Comparison of ENCODE assay signal across 8 cellular contexts in the genomic region with DNA sequence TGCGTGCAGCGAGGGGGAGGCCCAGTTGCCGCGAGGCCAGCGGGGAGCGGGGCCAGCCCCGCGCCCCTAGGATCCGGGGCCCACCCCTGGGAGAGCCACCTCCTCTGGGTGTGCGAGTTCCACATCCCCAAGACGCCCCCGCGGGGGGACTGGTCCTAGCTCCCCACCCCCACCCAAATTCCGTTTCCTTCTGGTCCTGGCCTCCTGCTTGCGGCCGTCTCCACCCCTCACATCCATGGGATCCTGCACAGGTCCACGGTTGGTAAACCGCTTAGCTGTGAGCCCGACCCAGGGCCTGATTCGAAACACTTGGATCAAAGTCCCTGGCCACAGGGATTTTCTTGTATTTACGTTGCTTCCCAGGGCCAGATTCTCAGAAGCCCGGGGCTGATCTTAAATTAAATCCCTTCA. TPM values are rescaled to one million over a fixed set of nuclear protein-coding genes. Genes with fewer than 3 reads are reported as not detected.
DNase-seq lines count a peak whose midpoint lies in the region; ATAC-seq and TF ChIP-seq lines count a peak whose summit lies in the region.

No MANE protein-coding gene starts in this region.

- peak overlapping the region; percentile 92 for H3K4me3 Mint-ChIP-seq in nephron

- TF ChIP-seq CTCF in BJ (IDR thresholded peaks at IDR 0.05; ENCODE audit: insufficient read depth, low read depth, low read length) (no peak), Panc1 (IDR thresholded peaks at IDR 0.05) (no peak), nephron (IDR thresholded peaks at IDR 0.05; ENCODE audit: unreplicated experiment in 3 of 3) (no peak)

- peak overlapping the region; percentile 97 to 99 (median 99) for H3K27ac Mint-ChIP-seq in nephron

- intact Hi-C loops in Panc1 (cut with micrococcal nuclease; ENCODE audit: unreplicated experiment) = loop anchor here (1.0 to 10.0 kb wide), 2 partner anchors 55 to 439 kb away; partner anchors contain the start of gene PLEKHG2

- H3K4me1 Mint-ChIP-seq in nephron = peaks cover 40% of the 10 kb centered on the region

- no TSS peak for BruUV-seq in Panc1 (replicated peaks; lab: Mats Ljungman, UMichigan)

- peaks cover 2% of the 10 kb centered on the region for H3K9me3 Mint-ChIP-seq in nephron

- ATAC-seq in Panc1 (peak; percentile 79), HG02970 (IDR thresholded peaks at IDR 0.05; ENCODE audit: low FRiP score, unreplicated experiment) (no peak), HG02571 (IDR thresholded peaks at IDR 0.05; ENCODE audit: unreplicated experiment) (no peak)

- H3K36me3 ChIP-seq in BJ (ENCODE audit: control insufficient read depth, insufficient read depth, low read length) = no peaks in the 10 kb centered on the region
- no peaks in the 10 kb centered on the region for H3K36me3 ChIP-seq in Panc1 (ENCODE audit: control insufficient read depth, insufficient read depth, low read length)

- no peak for DNase-seq in BJ (ENCODE audit: low read depth)
- DNase-seq in Panc1 (ENCODE audit: low read depth, low spot score) = peak; percentile 88
- peak; percentile 15 for DNase-seq in fibroblast of gingiva (ENCODE audit: low read depth)
- DNase-seq in activated CD4-positive, alpha-beta T cell treated with anti-CD3 and anti-CD28 coated beads, Interleukin-2, amount 50 U/mL, for 48 hours = no peak
- no peak for DNase-seq in cortex of kidney (lab: John Stamatoyannopoulos, UW)

- no peaks in the 10 kb centered on the region for H3K27me3 Mint-ChIP-seq in nephron (ENCODE audit: low read depth)

- CTCF ChIA-PET in BJ (lab: Yijun Ruan, JAX) (interaction anchor here (0.6 to 3.9 kb wide), 12 partner anchors 10 to 423 kb away, joined by 3 to 31 read pairs (median 4); no protein-coding TSS in a partner anchor), Panc1 (lab: Charles Lee) (interaction anchor here (0.6 to 4.1 kb wide), 38 partner anchors 9 to 1193 kb away, joined by 3 to 36 read pairs (median 5); partner anchors contain the start of genes FBXO27, MRPS12 and SARS2)

- no peaks in the 10 kb centered on the region; the same call in 1 of the 2 replicates for H3K27me3 ChIP-seq in BJ (ENCODE audit: control insufficient read depth, insufficient read depth, low read length)
- H3K27me3 ChIP-seq in Panc1 (ENCODE audit: control insufficient read depth, insufficient read depth, low read length) = no peaks in the 10 kb centered on the region

- peaks cover 16% of the 10 kb centered on the region for H3K36me3 Mint-ChIP-seq in nephron (ENCODE audit: low read depth)

- POLR2A ChIA-PET in BJ (lab: Charles Lee) = no interaction called here
- POLR2A ChIA-PET in Panc1 (lab: Charles Lee) = interaction anchor here (0.5 to 1.2 kb wide), 11 partner anchors 13 to 432 kb away, joined by 3 to 12 read pairs (median 3); partner anchors contain the start of genes FBXO27 and SAMD4B

- H3K4me1 ChIP-seq in Panc1 (ENCODE audit: control insufficient read depth, insufficient read depth, low read length) = peaks cover 48% of the 10 kb centered on the region

- peak overlapping the region; percentile 97 for H3K27ac ChIP-seq in Panc1 (ENCODE audit: low read length)

- H3K9me3 ChIP-seq in Panc1 (ENCODE audit: control insufficient read depth, insufficient read depth, low read depth, low read length) = peaks cover 9% of the 10 kb centered on the region; the same call in 1 of the 2 replicates

- in situ Hi-C loops in Panc1 (cut with HindIII; ENCODE audit: low pct_unique_long_range_greater_than_20kb, low sequenced_read_pairs) = loop anchor here (25.0 kb wide), 1 partner anchor 961 kb away; the partner anchor contains the start of gene FCGBP

- H3K4me3 ChIP-seq in BJ (ENCODE audit: low read depth, low read length) (peak overlapping the region; percentile 70), Panc1 (ENCODE audit: low read depth in 2 of 2, low read length in 2 of 2) (peak overlapping the region; percentile 50 to 59)

RNA-seq across cellular contexts. Expression of gene FBXO17, which starts 0.3 kb away (rescaled TPM):
- 14.5 and 19.5 TPM in 2 replicates for polyA plus RNA-seq in BJ (2011; rRNA removed)
- 4.6 and 5.6 TPM in 2 replicates for polyA minus RNA-seq in BJ (2011; rRNA and poly(A)+ RNA removed)
- 411 TPM for total RNA-seq in Panc1 (2021; ENCODE audit: unreplicated experiment)
- 421 TPM for polyA plus RNA-seq in Panc1 (2012; ENCODE audit: insufficient read length)

RNA-seq across cellular contexts. Expression of gene MRPS12, which starts 45.1 kb away (rescaled TPM):
- 32.0 and 49.3 TPM in 2 replicates for polyA plus RNA-seq in BJ (2011; rRNA removed)
- 9.1 and 14.6 TPM in 2 replicates for polyA minus RNA-seq in BJ (2011; rRNA and poly(A)+ RNA removed)
- total RNA-seq in Panc1 (2021; ENCODE audit: unreplicated experiment) = 511 TPM
- 562 TPM for polyA plus RNA-seq in Panc1 (2012; ENCODE audit: insufficient read length)

RNA-seq across cellular contexts. Expression of gene SARS2, which starts 45.3 kb away (rescaled TPM):
- 15.4 and 26.1 TPM in 2 replicates for polyA plus RNA-seq in BJ (2011; rRNA removed)
- 15.5 and 21.5 TPM in 2 replicates for polyA minus RNA-seq in BJ (2011; rRNA and poly(A)+ RNA removed)
- total RNA-seq in Panc1 (2021; ENCODE audit: unreplicated experiment) = 186 TPM
- polyA plus RNA-seq in Panc1 (2012; ENCODE audit: insufficient read length) = 160 TPM

RNA-seq across cellular contexts. Expression of gene FBXO27, which starts 56.5 kb away (rescaled TPM):
- 4.4 and 7.0 TPM in 2 replicates for polyA plus RNA-seq in BJ (2011; rRNA removed)
- 2.8 and 6.8 TPM in 2 replicates for polyA minus RNA-seq in BJ (2011; rRNA and poly(A)+ RNA removed)
- total RNA-seq in Panc1 (2021; ENCODE audit: unreplicated experiment) = 443 TPM
- polyA plus RNA-seq in Panc1 (2012; ENCODE audit: insufficient read length) = 429 TPM

Comparison
In these comparisons a context has a peak if more than half of its experiments do, and no peak if none do; other contexts are left out.
1. DNase-seq: peak in Panc1 (single experiment) and fibroblast of gingiva (single experiment); none in BJ (single experiment), activated CD4-positive, alpha-beta T cell treated with anti-CD3 and anti-CD28 coated beads, Interleukin-2, amount 50 U/mL, for 48 hours (0 of 2) and cortex of kidney (single experiment).